Comparison of ENCODE assay signal across 8 cellular contexts in genomic region chr14:21382886-21383847, GRCh38. TPM values are rescaled to one million over a fixed set of nuclear protein-coding genes. Genes with fewer than 3 reads are reported as not detected.
DNase-seq lines count a peak whose midpoint lies in the region; ATAC-seq lines count a peak whose summit lies in the region.

No MANE protein-coding gene starts in this region.

- 0 to 2% methylated on average over 34 to 39 of the region's 39 CpGs for WGBS in GM23248 (ENCODE audit: low coverage in 1 of 2, low lambda C conversion rate in 2 of 2, missing lambda C conversion rate in 2 of 2), 2 experiments

- H2AFZ ChIP-seq in GM23248: peak overlapping the region; percentile 82

- peak overlapping the region; percentile 94 for H3K4me3 Mint-ChIP-seq in central memory CD8-positive, alpha-beta T cell

- H4K20me1 ChIP-seq in BLaER1 (peaks cover 43% of the 10 kb centered on the region), GM23248 (ENCODE audit: insufficient read depth) (no peaks in the 10 kb centered on the region)

- peak overlapping the region; percentile 98 for H3K27ac Mint-ChIP-seq in central memory CD8-positive, alpha-beta T cell (ENCODE audit: low read depth)

- peaks cover 30% of the 10 kb centered on the region for H3K4me1 Mint-ChIP-seq in central memory CD8-positive, alpha-beta T cell

- in situ Hi-C loops in GM23248 (cut with MboI): no loop called here

- peak; percentile 86 for DNase-seq in GM23248
- peak; percentile 27 for DNase-seq in NCI-H2029 treated with DMSO at 0.1 percent for 48 hours (lab: John Stamatoyannopoulos, UW)
- peak; percentile 64 for DNase-seq in activated CD4-positive, CD25-positive, alpha-beta regulatory T cell treated with anti-CD3 and anti-CD28 coated beads, Interleukin-2, amount 50 U/mL, for 72 hours
- peak; percentile 18 to 22 for DNase-seq in central memory CD8-positive, alpha-beta T cell (ENCODE audit: low spot score in 2 of 2)
- DNase-seq in left colon: peak; percentile 49 to 53
- peak; percentile 6 for DNase-seq in stimulated activated CD4-positive, alpha-beta T cell treated with anti-CD3 and anti-CD28 coated beads, Interleukin-2, amount 100 ng/mL, for 4 hours (ENCODE audit: low read depth)
- no peak for DNase-seq in cerebellar nuclear complex (lab: John Stamatoyannopoulos, UW)

- no peaks in the 10 kb centered on the region for H3K9me3 Mint-ChIP-seq in central memory CD8-positive, alpha-beta T cell

- peaks cover 29% of the 10 kb centered on the region for H3F3A ChIP-seq in GM23248 (ENCODE audit: insufficient read depth)

- H3K4me1 ChIP-seq in BLaER1: peaks cover 45% of the 10 kb centered on the region
- peaks cover 29% of the 10 kb centered on the region for H3K4me1 ChIP-seq in GM23248 (ENCODE audit: insufficient read depth)

- H3K9me3 ChIP-seq in BLaER1: no peaks in the 10 kb centered on the region
- no peaks in the 10 kb centered on the region for H3K9me3 ChIP-seq in GM23248 (ENCODE audit: low read depth)

- H3K9me2 ChIP-seq in GM23248 (ENCODE audit: insufficient read depth): no peaks in the 10 kb centered on the region

- H3K4me3 ChIP-seq in BLaER1 (peak overlapping the region; percentile 78), GM23248 (peak overlapping the region; percentile 87)

- peak overlapping the region; percentile 94 for H3K27ac ChIP-seq in BLaER1
- peak overlapping the region; percentile 94 for H3K27ac ChIP-seq in GM23248

- peaks cover 21% of the 10 kb centered on the region for H3K36me3 Mint-ChIP-seq in central memory CD8-positive, alpha-beta T cell (ENCODE audit: insufficient read depth)

- H3K79me2 ChIP-seq in GM23248 (ENCODE audit: insufficient read depth): peaks cover 56% of the 10 kb centered on the region

- H3K36me3 ChIP-seq in BLaER1: peaks cover 49% of the 10 kb centered on the region
- peaks cover 17% of the 10 kb centered on the region for H3K36me3 ChIP-seq in GM23248 (ENCODE audit: low read depth)

- no peaks in the 10 kb centered on the region for H3K27me3 ChIP-seq in BLaER1
- H3K27me3 ChIP-seq in GM23248 (replicated peaks; ENCODE audit: insufficient read depth): no peaks in the 10 kb centered on the region

- H3K4me2 ChIP-seq in BLaER1: peak overlapping the region; percentile 87
- peak overlapping the region; percentile 98 for H3K4me2 ChIP-seq in GM23248 (ENCODE audit: unreplicated experiment)

- H3K9ac ChIP-seq in BLaER1 (peak overlapping the region; percentile 95), GM23248 (peak overlapping the region; percentile 97)

- no peaks in the 10 kb centered on the region for H3K27me3 Mint-ChIP-seq in central memory CD8-positive, alpha-beta T cell

- intact Hi-C loops in left colon (cut with DNase I, micrococcal nuclease): loop anchor here in 1 of 2 donors (10.0 kb wide), 1 partner anchor 1902 kb away; the partner anchor contains the start of gene HOMEZ

- peak; percentile 47 for ATAC-seq in central memory CD8-positive, alpha-beta T cell (replicated peaks; ENCODE audit: extremely low read depth, poor library complexity, severe bottlenecking)
- ATAC-seq in left colon: peak; percentile 58

RNA-seq across cellular contexts. Expression of gene SUPT16H, which starts 0.7 kb away (rescaled TPM):
- 56.9 and 61.7 TPM in 2 replicates for total RNA-seq in GM23248 (2014; rRNA removed; shearing (Covaris generic))
- 64.4 and 64.7 TPM in 2 replicates for polyA plus RNA-seq in GM23248 (2016; fragmentation: Nextera tagmentation; extraction: Ambion mirVana)
- 10 to 100 TPM; 38.1 to 39.8 TPM for total RNA-seq in left colon

Comparison
In these comparisons a context has a peak if more than half of its experiments do, and no peak if none do; other contexts are left out.
1. DNase-seq: peak in GM23248 (single experiment), NCI-H2029 treated with DMSO at 0.1 percent for 48 hours (single experiment), activated CD4-positive, CD25-positive, alpha-beta regulatory T cell treated with anti-CD3 and anti-CD28 coated beads, Interleukin-2, amount 50 U/mL, for 72 hours (single experiment), central memory CD8-positive, alpha-beta T cell (2 of 2), left colon (2 of 2) and stimulated activated CD4-positive, alpha-beta T cell treated with anti-CD3 and anti-CD28 coated beads, Interleukin-2, amount 100 ng/mL, for 4 hours (single experiment); none in cerebellar nuclear complex (0 of 2).